Comparison of ENCODE assay signal across 29 cellular contexts in the genomic region with DNA sequence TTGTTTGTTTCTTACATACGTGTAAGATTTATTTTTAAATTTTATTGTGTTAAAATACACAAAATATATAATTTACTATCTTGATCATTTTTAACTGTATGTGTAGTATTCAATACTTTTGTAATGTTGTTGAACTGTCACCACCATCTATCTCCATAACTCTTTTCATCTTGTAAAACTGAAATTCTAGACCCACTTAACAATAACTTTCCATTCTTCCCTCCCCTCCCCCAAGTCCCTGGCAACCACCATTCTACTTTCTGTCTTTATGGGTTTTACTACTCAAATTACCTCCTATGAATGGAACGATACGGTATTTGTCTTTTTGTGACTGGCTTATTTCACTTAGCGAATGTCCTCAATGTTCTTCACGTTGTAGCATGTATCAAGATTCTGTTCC.
"Had no signal": no experiment of that assay in that cellular context is flagged by ENCODE, and none has a peak within 500 bp of the region (broad histone marks: within the 10 kb centered on the region; RNA-seq: fewer than 3 reads in every experiment).

No MANE protein-coding gene starts in this region.

- H3K27me3 ChIP-seq: ascending aorta, cardiac muscle cell had no signal

- H3K27ac ChIP-seq: ascending aorta, cardiac muscle cell, VCaP had no signal

- ATAC-seq: activated CD8-positive, alpha-beta T cell treated with anti-CD3 and anti-CD28 coated beads for 36 hours; activated naive CD8-positive, alpha-beta T cell treated with anti-CD3 and anti-CD28 coated beads, Interleukin-2, amount 50 U/mL, for 24 hours; activated T-cell treated with anti-CD3 and anti-CD28 coated beads, Interleukin-2, amount 50 U/mL, for 4 hours; activated T-cell treated with anti-CD3 and anti-CD28 coated beads, Interleukin-2, amount 50 U/mL, for 72 hours; activated T-helper 17 cell treated with anti-CD3 and anti-CD28 coated beads, Interleukin-2, amount 50 U/mL, for 72 hours had no signal

- H3K4me3 ChIP-seq: ascending aorta, cardiac muscle cell had no signal

- DNase-seq: activated B cell treated with CpG ODN at 0.5 μM for 24 hours; activated CD4-positive, alpha-beta memory T cell treated with anti-CD3 and anti-CD28 coated beads for 36 hours; activated CD4-positive, alpha-beta T cell treated with anti-CD3 and anti-CD28 coated beads for 4 hours; activated CD4-positive, alpha-beta T cell treated with anti-CD3 and anti-CD28 coated beads, Interleukin-2, amount 10 ng/mL, durations not matched to agents 24 days and 14 days; activated CD4-positive, alpha-beta T cell treated with anti-CD3 and anti-CD28 coated beads, Interleukin-2, amount 50 U/mL, for 1 hour; activated CD4-positive, alpha-beta T cell treated with anti-CD3 and anti-CD28 coated beads, Interleukin-2, amount 50 U/mL, for 4 hours; activated CD4-positive, CD25-positive, alpha-beta regulatory T cell treated with anti-CD3 and anti-CD28 coated beads, Interleukin-2, amount 50 U/mL, for 72 hours; activated CD8-positive, alpha-beta memory T cell treated with anti-CD3 and anti-CD28 coated beads, Interleukin-2, amount 50 U/mL, for 4 hours; activated CD8-positive, alpha-beta T cell treated with anti-CD3 and anti-CD28 coated beads for 36 hours; activated effector memory CD4-positive, alpha-beta T cell treated with anti-CD3 and anti-CD28 coated beads, Interleukin-2, amount 50 U/mL, for 16 hours; activated naive CD4-positive, alpha-beta T cell treated with anti-CD3 and anti-CD28 coated beads, Interleukin-2, amount 10 ng/mL, durations not matched to agents 7 days and 5 days; activated naive CD4-positive, alpha-beta T cell treated with Interleukin-2 at 50 U/mL for 16 hours; activated naive CD8-positive, alpha-beta T cell treated with anti-CD3 and anti-CD28 coated beads, Interleukin-2, amount 10 ng/mL, durations not matched to agents 7 days and 5 days; activated naive CD8-positive, alpha-beta T cell treated with anti-CD3 and anti-CD28 coated beads, Interleukin-2, amount 50 U/mL, for 24 hours; activated T-cell treated with anti-CD3 and anti-CD28 coated beads for 4 hours; activated T-cell treated with anti-CD3 and anti-CD28 coated beads, Interleukin-2, amount 50 U/mL, for 1 hour; activated T-cell treated with anti-CD3 and anti-CD28 coated beads, Interleukin-2, amount 50 U/mL, for 4 hours; activated T-cell treated with anti-CD3 and anti-CD28 coated beads, Interleukin-2, amount 50 U/mL, for 72 hours; amygdala; anterior cingulate cortex; caudate nucleus; cerebellar nuclear complex; T-helper 2 cell; T-helper 9 cell had no signal

- H3K9me3 ChIP-seq: ascending aorta had no signal

- FAIRE-seq: TTC549 had no signal

- H3K4me1 ChIP-seq: ascending aorta had no signal

- H3K36me3 ChIP-seq: ascending aorta, cardiac muscle cell had no signal
